7 cellular contexts compared by ENCODE assay signal in genomic region chr5:39948867-39949468, GRCh38.
A peak's percentile ranks its signal among the peaks of the same experiment; 100 is the strongest.
DNase-seq lines count a peak whose midpoint lies in the region; ATAC-seq, FAIRE-seq and TF ChIP-seq lines count a peak whose summit lies in the region.

No MANE protein-coding gene starts in this region.

- RAD21 ChIA-PET in GM12878 (lab: Charles Lee; ENCODE audit: unreplicated experiment), result interaction anchor here (0.9 to 3.3 kb wide), 7 partner anchors 11 to 785 kb away, joined by 3 to 21 read pairs (median 6); no protein-coding TSS in a partner anchor

- H3K4me3 Mint-ChIP-seq in T-helper 17 cell, result no peak overlapping the region

- TF ChIP-seq RAD21 in GM12878 (IDR thresholded peaks at IDR 0.05; ENCODE audit: insufficient read depth, low read depth, low read length), result peak; percentile 85

- TF ChIP-seq POLR2A in GM12891 (IDR thresholded peaks at IDR 0.05; ENCODE audit: low read depth, low read length), result no peak
- TF ChIP-seq POLR2A in GM12878 (IDR thresholded peaks at IDR 0.05; ENCODE audit: low read depth, low read length), result no peak

- BruUV-seq in GM12878 (replicated peaks; lab: Mats Ljungman, UMichigan), result no TSS peak

- ATAC-seq in HG02623 (IDR thresholded peaks at IDR 0.05; ENCODE audit: unreplicated experiment) (peak; percentile 94), T-helper 17 cell (peak; percentile 87), GM12878 (peak; percentile 97)

- SMC1A ChIA-PET in GM12878 (lab: Charles Lee; ENCODE audit: uncharacterized antibody, unreplicated experiment), result interaction anchor here (0.7 to 2.2 kb wide), 17 partner anchors 8 to 930 kb away, joined by 3 to 41 read pairs (median 3); no protein-coding TSS in a partner anchor

- intact Hi-C loops in GM12878 (cut with micrococcal nuclease; ENCODE audit: unreplicated experiment), result loop anchor here (1.0 to 10.0 kb wide), 5 partner anchors 234 to 928 kb away; no protein-coding TSS in a partner anchor

- no peak overlapping the region for H3K9ac ChIP-seq in GM12878 (ENCODE audit: control insufficient read depth, insufficient read depth, low read length)

- no peaks in the 10 kb centered on the region for H3K27me3 Mint-ChIP-seq in T-helper 17 cell

- no peak overlapping the region for H2AFZ ChIP-seq in GM12878 (ENCODE audit: control insufficient read depth, low read depth, low read length)

- H4K20me1 ChIP-seq in GM12878 (ENCODE audit: control insufficient read depth, insufficient read depth), result no peaks in the 10 kb centered on the region

- no peaks in the 10 kb centered on the region for H3K27me3 ChIP-seq in GM12878 (replicated peaks in 1 of 2; ENCODE audit: control insufficient read depth in 2 of 2, insufficient read depth in 2 of 2, low read length in 1 of 2)

- no peak overlapping the region for H3K4me2 ChIP-seq in GM12878 (ENCODE audit: control insufficient read depth, insufficient read depth)

- POLR2A ChIA-PET in GM12878 (lab: Charles Lee), result interaction anchor here (0.6 kb wide), 1 partner anchor 75 kb away, joined by 3 read pairs; no protein-coding TSS in a partner anchor

- H3K4me1 Mint-ChIP-seq in T-helper 17 cell, result peaks cover 11% of the 10 kb centered on the region

- H3K27ac Mint-ChIP-seq in T-helper 17 cell, result no peak overlapping the region

- peaks cover 2% of the 10 kb centered on the region for H3K36me3 Mint-ChIP-seq in T-helper 17 cell (ENCODE audit: low read depth)

- in situ Hi-C loops in GM12878 (cut with MboI), result loop anchor here (10.0 kb wide), 1 partner anchor 364 kb away; no protein-coding TSS in a partner anchor

- H3K4me3 ChIP-seq in GM12878, result no peak overlapping the region

- H3K36me3 ChIP-seq in GM12878 (ENCODE audit: control insufficient read depth in 2 of 2, insufficient read depth in 2 of 2, low read length in 1 of 2), result no peaks in the 10 kb centered on the region

- DNase-seq in GM12891 (ENCODE audit: insufficient read length, low spot score) (peak; percentile 14), NCI-H1092 (lab: John Stamatoyannopoulos, UW) (peak; percentile 8), T-helper 17 cell (peak; percentile 11 to 46 (median 16)), GM12878 (ENCODE audit: low read depth, low spot score) (peak; percentile 7), iPS-NIHi7 (ENCODE audit: extremely low spot score) (peak; percentile 58)
- DNase-seq in stimulated activated CD4-positive, alpha-beta T cell treated with anti-CD3 and anti-CD28 coated beads, Interleukin-1b, Interleukin-23, amount 100 ng/mL, for 48 hours, result peak; percentile 42

- H3K27ac ChIP-seq in GM12878 (ENCODE audit: control insufficient read depth, insufficient read depth), result no peak overlapping the region

- no peaks in the 10 kb centered on the region for H3K4me1 ChIP-seq in GM12878 (ENCODE audit: control insufficient read depth, insufficient read depth, low read length)

- WGBS in GM12878 (ENCODE audit: insufficient coverage, insufficient replicate concordance, low lambda C conversion rate, missing lambda C conversion rate), result 46% methylated on average over 2 of the region's 2 CpGs

- no peak for TF ChIP-seq EP300 in GM12878 (IDR thresholded peaks at IDR 0.05; ENCODE audit: borderline replicate concordance in 1 of 2, control insufficient read depth in 1 of 2, low read depth in 2 of 2, low read length in 2 of 2)

- H3K79me2 ChIP-seq in GM12878 (ENCODE audit: control insufficient read depth, insufficient read depth, low read length), result no peaks in the 10 kb centered on the region

- peak; percentile 55 to 69 (median 59) for TF ChIP-seq CTCF in GM12878 (IDR thresholded peaks at IDR 0.05 in 2 of 3, conservative IDR thresholded peaks at IDR 0.05 in 1 of 3; ENCODE audit: control insufficient read depth in 2 of 3, extremely low read depth in 1 of 3, insufficient read depth in 1 of 3, low read depth in 3 of 3, low read length in 3 of 3)

- H3K9me3 ChIP-seq in T-helper 17 cell (ENCODE audit: control insufficient read depth, low read length, poor library complexity, severe bottlenecking), result no peaks in the 10 kb centered on the region
- H3K9me3 ChIP-seq in GM12878 (replicated peaks; ENCODE audit: control insufficient read depth, insufficient read depth, low read length), result no peaks in the 10 kb centered on the region

- CTCF ChIA-PET in GM12878 (lab: Yijun Ruan, JAX), result interaction anchor here (0.6 to 4.5 kb wide), 24 partner anchors 11 to 1170 kb away, joined by 3 to 40 read pairs (median 3); partner anchors contain the start of gene PTGER4

- peak; percentile 40 for FAIRE-seq in GM12891 (lab: Jason Lieb, UNC)
- FAIRE-seq in GM12878 (lab: Jason Lieb, UNC), result peak; percentile 84

TF ChIP-seq in GM12891, 5 proteins besides CTCF, POLR2A, EP300 and RAD21:
- TF ChIP-seq TAF1 (IDR thresholded peaks at IDR 0.05; ENCODE audit: low read depth, low read length) (no peak), POLR2AphosphoS5 (IDR thresholded peaks at IDR 0.05; ENCODE audit: low read depth, low read length) (no peak)

TF ChIP-seq in GM12878, 131 proteins besides CTCF, POLR2A, EP300 and RAD21:
- TF ChIP-seq MXI1 (IDR thresholded peaks at IDR 0.05; ENCODE audit: low read depth, low read length) (no peak), RUNX3 (IDR thresholded peaks at IDR 0.05; ENCODE audit: low read length) (peak; percentile 8; the same call in 1 of the 2 replicates), CREB1 (IDR thresholded peaks at IDR 0.05; ENCODE audit: low read depth) (0 out of 2 replicates have a peak, but pooled peaks have one; percentile 24), SMC3 (IDR thresholded peaks at IDR 0.05; ENCODE audit: borderline replicate concordance, low read length) (peak; percentile 91), RFX5 (IDR thresholded peaks at IDR 0.05; ENCODE audit: low read depth, low read length) (peak; percentile 86), YY1 (IDR thresholded peaks at IDR 0.05; ENCODE audit: low read depth, low read length) (peak; percentile 82)
- TF ChIP-seq, protein P1, sequence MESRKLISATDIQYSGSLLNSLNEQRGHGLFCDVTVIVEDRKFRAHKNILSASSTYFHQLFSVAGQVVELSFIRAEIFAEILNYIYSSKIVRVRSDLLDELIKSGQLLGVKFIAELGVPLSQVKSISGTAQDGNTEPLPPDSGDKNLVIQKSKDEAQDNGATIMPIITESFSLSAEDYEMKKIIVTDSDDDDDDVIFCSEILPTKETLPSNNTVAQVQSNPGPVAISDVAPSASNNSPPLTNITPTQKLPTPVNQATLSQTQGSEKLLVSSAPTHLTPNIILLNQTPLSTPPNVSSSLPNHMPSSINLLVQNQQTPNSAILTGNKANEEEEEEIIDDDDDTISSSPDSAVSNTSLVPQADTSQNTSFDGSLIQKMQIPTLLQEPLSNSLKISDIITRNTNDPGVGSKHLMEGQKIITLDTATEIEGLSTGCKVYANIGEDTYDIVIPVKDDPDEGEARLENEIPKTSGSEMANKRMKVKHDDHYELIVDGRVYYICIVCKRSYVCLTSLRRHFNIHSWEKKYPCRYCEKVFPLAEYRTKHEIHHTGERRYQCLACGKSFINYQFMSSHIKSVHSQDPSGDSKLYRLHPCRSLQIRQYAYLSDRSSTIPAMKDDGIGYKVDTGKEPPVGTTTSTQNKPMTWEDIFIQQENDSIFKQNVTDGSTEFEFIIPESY (IDR thresholded peaks at IDR 0.05), result no peak
TF ChIP-seq in GM12878: peak in this region for 5.

Comparison
In these comparisons a context has a peak if more than half of its experiments do, and no peak if none do; other contexts are left out.
1. DNase-seq: peak in every context shown above with its lines; median percentile 58 in iPS-NIHi7; 42 in stimulated activated CD4-positive, alpha-beta T cell treated with anti-CD3 and anti-CD28 coated beads, Interleukin-1b, Interleukin-23, amount 100 ng/mL, for 48 hours; 16 in T-helper 17 cell; 14 in GM12891; 8 in NCI-H1092; 7 in GM12878.